ENCODE assay signal across 1 cellular context in the genomic region with DNA sequence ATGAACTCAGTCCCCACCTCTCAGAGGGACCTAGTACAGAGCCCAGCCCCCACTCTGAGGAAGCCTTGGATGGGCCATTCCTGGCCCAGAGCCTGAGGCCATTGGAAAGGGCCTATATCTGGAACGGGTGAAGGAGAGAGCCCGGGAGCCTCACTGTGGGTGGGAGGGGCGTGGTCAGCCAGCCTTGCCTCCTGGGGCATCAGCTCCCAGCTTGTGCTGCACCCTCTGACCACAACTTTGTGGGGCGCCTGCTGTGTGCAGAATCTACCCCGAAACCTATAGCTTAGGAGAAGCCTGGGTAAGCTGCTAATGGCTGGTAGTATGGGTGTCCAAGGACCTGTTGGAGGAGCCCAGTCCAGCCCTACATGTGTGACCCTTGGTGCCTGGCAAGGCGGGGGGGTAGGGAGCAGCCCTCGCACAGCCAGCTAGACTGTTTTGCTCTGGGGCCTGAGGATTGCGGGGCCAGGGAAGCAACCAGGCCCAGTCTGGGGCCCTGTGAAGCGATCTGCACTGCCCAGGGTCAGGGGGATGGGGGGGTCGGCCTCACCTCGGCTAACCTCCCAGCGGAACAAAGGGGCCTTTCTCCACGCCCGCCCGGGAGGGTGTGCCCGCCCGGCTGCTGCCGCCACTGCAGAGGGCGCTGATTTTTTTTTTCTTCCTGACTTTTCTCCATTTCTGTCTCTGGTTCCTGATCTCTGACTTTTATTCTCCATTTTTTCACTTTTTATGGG.
TF ChIP-seq lines count a peak whose summit lies in the region.

No MANE protein-coding gene starts in this region.

TF ChIP-seq in HepG2, 621 proteins besides CTCF, POLR2A, EP300 and RAD21 (continues in another document):
- TF ChIP-seq ZNF607 (CRISPR knock-in tag; IDR thresholded peaks at IDR 0.05; ENCODE audit: borderline replicate concordance), result peak; percentile 76; the same call in 1 of the 2 replicates
- TF ChIP-seq ZSCAN21 (CRISPR knock-in tag; IDR thresholded peaks at IDR 0.05; ENCODE audit: borderline replicate concordance), result peak; percentile 95
- TF ChIP-seq EZH2 (conservative IDR thresholded peaks at IDR 0.05; ENCODE audit: low read depth, low read length), result no peak
- no peak for TF ChIP-seq ZNF468 (CRISPR knock-in tag; IDR thresholded peaks at IDR 0.05)
- TF ChIP-seq KLF6 (CRISPR knock-in tag; IDR thresholded peaks at IDR 0.05), result no peak
- TF ChIP-seq NFATC3 (CRISPR knock-in tag; IDR thresholded peaks at IDR 0.05), result no peak
- TF ChIP-seq ZNF276 (CRISPR knock-in tag; IDR thresholded peaks at IDR 0.05; ENCODE audit: low read depth), result no peak
- TF ChIP-seq XBP1 (CRISPR knock-in tag; IDR thresholded peaks at IDR 0.05), result no peak
- TF ChIP-seq MLXIP (CRISPR knock-in tag; IDR thresholded peaks at IDR 0.05; ENCODE audit: borderline replicate concordance), result no peak
- TF ChIP-seq SRSF9 (IDR thresholded peaks at IDR 0.05; ENCODE audit: borderline replicate concordance, insufficient read depth, low read depth, low read length, poor library complexity, severe bottlenecking), result no peak
- peak; percentile 83 for TF ChIP-seq ZNF430 (CRISPR knock-in tag; IDR thresholded peaks at IDR 0.05)
- TF ChIP-seq SALL2 (CRISPR knock-in tag; IDR thresholded peaks at IDR 0.05), result no peak
- TF ChIP-seq ZNF101 (CRISPR knock-in tag; IDR thresholded peaks at IDR 0.05; ENCODE audit: borderline replicate concordance, low read depth), result 0 out of 2 replicates have a peak, but pooled peaks have one; percentile 34
- no peak for TF ChIP-seq PRPF4 (IDR thresholded peaks at IDR 0.05; ENCODE audit: low read depth, low read length, poor library complexity, severe bottlenecking)
- TF ChIP-seq ZNF570 (CRISPR knock-in tag; IDR thresholded peaks at IDR 0.05; ENCODE audit: borderline replicate concordance), result no peak
- TF ChIP-seq WIZ (CRISPR knock-in tag; IDR thresholded peaks at IDR 0.05), result no peak
- no peak for TF ChIP-seq CBX2 (IDR thresholded peaks at IDR 0.05; ENCODE audit: low read depth, low read length)
- no peak for TF ChIP-seq CBX2 (CRISPR knock-in tag; IDR thresholded peaks at IDR 0.05; ENCODE audit: low read depth)
- TF ChIP-seq ZNF879 (CRISPR knock-in tag; IDR thresholded peaks at IDR 0.05), result no peak
- TF ChIP-seq ZNF225 (CRISPR knock-in tag; IDR thresholded peaks at IDR 0.05), result no peak
- TF ChIP-seq DRAP1 (CRISPR knock-in tag; IDR thresholded peaks at IDR 0.05), result 0 out of 2 replicates have a peak, but pooled peaks have one; percentile 14
- peak; percentile 78; the same call in 1 of the 2 replicates for TF ChIP-seq ZNF724P (CRISPR knock-in tag; IDR thresholded peaks at IDR 0.05; ENCODE audit: borderline replicate concordance)
- no peak for TF ChIP-seq LCORL (IDR thresholded peaks at IDR 0.05)
- peak; percentile 90 for TF ChIP-seq LCORL (CRISPR knock-in tag; IDR thresholded peaks at IDR 0.05)
- 0 out of 2 replicates have a peak, but pooled peaks have one; percentile 16 for TF ChIP-seq THAP11 (CRISPR knock-in tag; IDR thresholded peaks at IDR 0.05)
- TF ChIP-seq ZNF615 (CRISPR knock-in tag; IDR thresholded peaks at IDR 0.05; ENCODE audit: borderline replicate concordance), result no peak
- TF ChIP-seq ZNF710 (CRISPR knock-in tag; IDR thresholded peaks at IDR 0.05; ENCODE audit: borderline replicate concordance), result peak; percentile 86; the same call in 1 of the 2 replicates
- no peak for TF ChIP-seq MIER2 (CRISPR knock-in tag; IDR thresholded peaks at IDR 0.05)
- TF ChIP-seq ZNF143 (CRISPR knock-in tag; IDR thresholded peaks at IDR 0.05), result no peak
- no peak for TF ChIP-seq MYNN (CRISPR knock-in tag; IDR thresholded peaks at IDR 0.05; ENCODE audit: low read depth)
- TF ChIP-seq NPAS2 (CRISPR knock-in tag; IDR thresholded peaks at IDR 0.05; ENCODE audit: borderline replicate concordance), result no peak
- TF ChIP-seq DPF2 (CRISPR knock-in tag; IDR thresholded peaks at IDR 0.05; ENCODE audit: borderline replicate concordance, low read depth), result no peak
- TF ChIP-seq SP140L (CRISPR knock-in tag; IDR thresholded peaks at IDR 0.05; ENCODE audit: borderline replicate concordance), result no peak
- TF ChIP-seq, protein P1, sequence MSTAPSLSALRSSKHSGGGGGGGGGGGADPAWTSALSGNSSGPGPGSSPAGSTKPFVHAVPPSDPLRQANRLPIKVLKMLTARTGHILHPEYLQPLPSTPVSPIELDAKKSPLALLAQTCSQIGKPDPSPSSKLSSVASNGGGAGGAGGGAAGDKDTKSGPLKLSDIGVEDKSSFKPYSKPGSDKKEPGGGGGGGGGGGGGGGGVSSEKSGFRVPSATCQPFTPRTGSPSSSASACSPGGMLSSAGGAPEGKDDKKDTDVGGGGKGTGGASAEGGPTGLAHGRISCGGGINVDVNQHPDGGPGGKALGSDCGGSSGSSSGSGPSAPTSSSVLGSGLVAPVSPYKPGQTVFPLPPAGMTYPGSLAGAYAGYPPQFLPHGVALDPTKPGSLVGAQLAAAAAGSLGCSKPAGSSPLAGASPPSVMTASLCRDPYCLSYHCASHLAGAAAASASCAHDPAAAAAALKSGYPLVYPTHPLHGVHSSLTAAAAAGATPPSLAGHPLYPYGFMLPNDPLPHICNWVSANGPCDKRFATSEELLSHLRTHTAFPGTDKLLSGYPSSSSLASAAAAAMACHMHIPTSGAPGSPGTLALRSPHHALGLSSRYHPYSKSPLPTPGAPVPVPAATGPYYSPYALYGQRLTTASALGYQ (CRISPR knock-in tag; IDR thresholded peaks at IDR 0.05), result peak; percentile 33; the same call in 1 of the 2 replicates
- TF ChIP-seq ZMYM2 (CRISPR knock-in tag; IDR thresholded peaks at IDR 0.05), result no peak
- TF ChIP-seq KLF15 (CRISPR knock-in tag; IDR thresholded peaks at IDR 0.05; ENCODE audit: borderline replicate concordance), result no peak
- TF ChIP-seq ARNT2 (CRISPR knock-in tag; IDR thresholded peaks at IDR 0.05; ENCODE audit: low read depth), result peak; percentile 67; the same call in 1 of the 2 replicates
- peak; percentile 48; the same call in 1 of the 2 replicates for TF ChIP-seq PPARG (CRISPR knock-in tag; conservative IDR thresholded peaks at IDR 0.05)
- no peak for TF ChIP-seq LRRFIP1 (CRISPR knock-in tag; conservative IDR thresholded peaks at IDR 0.05)
- TF ChIP-seq CBX5 (CRISPR knock-in tag; IDR thresholded peaks at IDR 0.05; ENCODE audit: borderline replicate concordance), result no peak
- no peak for TF ChIP-seq ZNF629 (CRISPR knock-in tag; conservative IDR thresholded peaks at IDR 0.05)
- TF ChIP-seq ZNF616 (CRISPR knock-in tag; IDR thresholded peaks at IDR 0.05; ENCODE audit: low read depth), result peak; percentile 42; the same call in 1 of the 2 replicates
- TF ChIP-seq ZNF850 (CRISPR knock-in tag; conservative IDR thresholded peaks at IDR 0.05), result no peak
- TF ChIP-seq ZNF569 (CRISPR knock-in tag; IDR thresholded peaks at IDR 0.05; ENCODE audit: borderline replicate concordance), result no peak
- TF ChIP-seq CCDC6 (CRISPR knock-in tag; IDR thresholded peaks at IDR 0.05), result no peak
- no peak; the same call in 1 of the 2 replicates for TF ChIP-seq ZNF333 (CRISPR knock-in tag; IDR thresholded peaks at IDR 0.05; ENCODE audit: borderline replicate concordance)
- TF ChIP-seq ZNF34 (CRISPR knock-in tag; IDR thresholded peaks at IDR 0.05; ENCODE audit: borderline replicate concordance), result peak; percentile 44; the same call in 1 of the 2 replicates
- no peak for TF ChIP-seq ZSCAN29 (CRISPR knock-in tag; conservative IDR thresholded peaks at IDR 0.05)
- TF ChIP-seq CHD2 (IDR thresholded peaks at IDR 0.05; ENCODE audit: low read depth, low read length), result no peak
- no peak; the same call in 1 of the 2 replicates for TF ChIP-seq RFXAP (CRISPR knock-in tag; IDR thresholded peaks at IDR 0.05; ENCODE audit: borderline replicate concordance)
- TF ChIP-seq SNAPC2 (CRISPR knock-in tag; IDR thresholded peaks at IDR 0.05), result no peak
- no peak; the same call in 1 of the 2 replicates for TF ChIP-seq ZFP41 (CRISPR knock-in tag; IDR thresholded peaks at IDR 0.05; ENCODE audit: borderline replicate concordance)
- TF ChIP-seq, protein P2, sequence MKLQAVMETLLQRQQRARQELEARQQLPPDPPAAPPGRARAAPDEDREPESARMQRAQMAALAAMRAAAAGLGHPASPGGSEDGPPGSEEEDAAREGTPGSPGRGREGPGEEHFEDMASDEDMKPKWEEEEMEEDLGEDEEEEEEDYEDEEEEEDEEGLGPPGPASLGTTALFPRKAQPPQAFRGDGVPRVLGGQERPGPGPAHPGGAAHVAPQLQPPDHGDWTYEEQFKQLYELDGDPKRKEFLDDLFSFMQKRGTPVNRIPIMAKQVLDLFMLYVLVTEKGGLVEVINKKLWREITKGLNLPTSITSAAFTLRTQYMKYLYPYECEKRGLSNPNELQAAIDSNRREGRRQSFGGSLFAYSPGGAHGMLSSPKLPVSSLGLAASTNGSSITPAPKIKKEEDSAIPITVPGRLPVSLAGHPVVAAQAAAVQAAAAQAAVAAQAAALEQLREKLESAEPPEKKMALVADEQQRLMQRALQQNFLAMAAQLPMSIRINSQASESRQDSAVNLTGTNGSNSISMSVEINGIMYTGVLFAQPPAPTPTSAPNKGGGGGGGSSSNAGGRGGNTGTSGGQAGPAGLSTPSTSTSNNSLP (IDR thresholded peaks at IDR 0.05; ENCODE audit: low read depth, low read length), result no peak
- TF ChIP-seq DMAP1 (CRISPR knock-in tag; IDR thresholded peaks at IDR 0.05), result no peak
- no peak for TF ChIP-seq ATF5 (CRISPR knock-in tag; IDR thresholded peaks at IDR 0.05; ENCODE audit: low read depth)
- no peak for TF ChIP-seq ZNF773 (CRISPR knock-in tag; IDR thresholded peaks at IDR 0.05; ENCODE audit: borderline replicate concordance)
